In the genomic region with DNA sequence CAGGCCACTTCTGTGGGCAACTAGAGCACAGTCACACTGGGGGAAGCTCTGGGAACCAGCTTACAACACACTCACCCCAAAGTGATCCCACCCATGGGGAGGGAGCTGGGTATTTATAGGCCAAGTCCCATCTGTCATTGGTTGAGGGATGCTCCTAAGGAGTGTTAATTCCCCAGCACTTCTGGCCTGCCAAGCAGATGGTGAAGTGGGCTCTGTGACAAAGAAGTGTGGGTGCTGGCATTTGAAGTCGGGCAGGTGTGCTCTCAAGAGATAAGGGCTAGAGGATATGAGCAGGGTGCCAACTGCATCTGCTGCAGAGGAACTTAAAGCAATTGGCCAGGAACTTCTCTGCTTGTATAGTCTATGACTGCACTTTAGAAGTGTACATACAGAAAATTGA, we compare ENCODE assay signal across 16 cellular contexts. TPM values are rescaled to one million over a fixed set of nuclear protein-coding genes. Genes with fewer than 3 reads are reported as not detected.
"Had no signal": no experiment of that assay in that cellular context is flagged by ENCODE, and none has a peak within 500 bp of the region (broad histone marks: within the 10 kb centered on the region; RNA-seq: fewer than 3 reads in every experiment).

No MANE protein-coding gene starts in this region.

- H3K27ac ChIP-seq: adrenal gland, epithelial cell of prostate, gastroesophageal sphincter, hepatocyte, skin epidermis, thyroid gland had no signal

- H3K27me3 ChIP-seq: gastroesophageal sphincter, hepatocyte, thyroid gland had no signal

- ATAC-seq: activated T-helper 17 cell treated with anti-CD3 and anti-CD28 coated beads, Interleukin-2, amount 50 U/mL, for 72 hours; effector memory CD8-positive, alpha-beta T cell; gastroesophageal sphincter had no signal

- H3K9me3 ChIP-seq: adrenal gland, gastroesophageal sphincter, thyroid gland had no signal

- H3K4me1 ChIP-seq: adrenal gland, gastroesophageal sphincter, thyroid gland had no signal

- H3K36me3 ChIP-seq: adrenal gland, gastroesophageal sphincter, thyroid gland had no signal

- DNase-seq: activated CD4-positive, alpha-beta T cell treated with anti-CD3 and anti-CD28 coated beads, Interleukin-2, amount 10 ng/mL, durations not matched to agents 7 days and 5 days; activated CD4-positive, CD25-positive, alpha-beta regulatory T cell; activated CD8-positive, alpha-beta memory T cell treated with anti-CD3 and anti-CD28 coated beads for 24 hours; activated naive CD4-positive, alpha-beta T cell treated with anti-CD3 and anti-CD28 coated beads, Interleukin-2, amount 50 U/mL, for 16 hours; activated T-cell treated with anti-CD3 and anti-CD28 coated beads for 4 hours; adrenal gland; central memory CD4-positive, alpha-beta T cell; effector memory CD8-positive, alpha-beta T cell; kidney glomerular epithelial cell; naive B cell; thyroid gland had no signal

- H3K4me3 ChIP-seq: adrenal gland, gastroesophageal sphincter, hepatocyte, skin epidermis, thyroid gland had no signal

RNA-seq across cellular contexts. Expression of a gene that starts 30.9 kb away (rescaled TPM):
- total RNA-seq: activated CD4-positive, alpha-beta T cell treated with anti-CD3 and anti-CD28 coated beads, Interleukin-2, amount 10 ng/mL, durations not matched to agents 7 days and 5 days had no signal
